Comparison of ENCODE assay signal across 1 cellular context in the genomic region with DNA sequence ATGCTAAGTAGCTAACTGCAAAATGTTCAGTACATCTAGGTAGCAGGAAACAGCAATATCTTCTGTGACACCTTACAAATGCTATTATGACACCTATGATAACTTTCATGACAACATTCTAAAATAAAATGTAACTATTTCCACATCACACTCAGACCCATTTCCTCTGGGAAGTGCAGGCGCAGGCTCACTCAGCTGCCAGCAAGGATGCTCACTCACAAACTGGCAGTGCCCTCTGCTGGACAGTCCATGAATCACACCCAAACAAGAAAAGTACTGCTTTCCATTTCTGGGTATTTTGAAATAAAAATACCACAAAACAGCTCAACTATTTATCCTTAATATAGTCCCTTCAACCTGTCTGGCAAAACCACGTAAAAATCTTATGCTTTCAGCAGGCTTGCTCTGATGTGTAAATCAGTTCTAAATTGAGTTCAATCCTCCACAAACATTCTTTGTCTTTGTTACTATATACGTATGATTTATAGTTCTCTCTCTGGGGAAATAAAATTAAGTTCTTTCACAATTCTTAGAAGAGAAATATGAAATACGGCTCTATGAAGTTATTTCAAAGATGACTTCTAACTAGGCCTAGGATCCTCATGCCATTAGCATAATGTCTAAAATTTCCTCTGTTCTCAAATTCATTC.
A peak's percentile ranks its signal among the peaks of the same experiment; 100 is the strongest.
TF ChIP-seq lines count a peak whose summit lies in the region.

No MANE protein-coding gene starts in this region.

TF ChIP-seq in HepG2, 621 proteins besides CTCF, POLR2A, EP300 and RAD21 (continued from another document):
- TF ChIP-seq, protein P1, sequence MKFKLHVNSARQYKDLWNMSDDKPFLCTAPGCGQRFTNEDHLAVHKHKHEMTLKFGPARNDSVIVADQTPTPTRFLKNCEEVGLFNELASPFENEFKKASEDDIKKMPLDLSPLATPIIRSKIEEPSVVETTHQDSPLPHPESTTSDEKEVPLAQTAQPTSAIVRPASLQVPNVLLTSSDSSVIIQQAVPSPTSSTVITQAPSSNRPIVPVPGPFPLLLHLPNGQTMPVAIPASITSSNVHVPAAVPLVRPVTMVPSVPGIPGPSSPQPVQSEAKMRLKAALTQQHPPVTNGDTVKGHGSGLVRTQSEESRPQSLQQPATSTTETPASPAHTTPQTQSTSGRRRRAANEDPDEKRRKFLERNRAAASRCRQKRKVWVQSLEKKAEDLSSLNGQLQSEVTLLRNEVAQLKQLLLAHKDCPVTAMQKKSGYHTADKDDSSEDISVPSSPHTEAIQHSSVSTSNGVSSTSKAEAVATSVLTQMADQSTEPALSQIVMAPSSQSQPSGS (CRISPR knock-in tag; IDR thresholded peaks at IDR 0.05): peak; percentile 38; the same call in 1 of the 2 replicates
- TF ChIP-seq KAT8 (CRISPR knock-in tag; IDR thresholded peaks at IDR 0.05): 0 out of 2 replicates have a peak, but pooled peaks have one; percentile 18
- TF ChIP-seq, protein P2, sequence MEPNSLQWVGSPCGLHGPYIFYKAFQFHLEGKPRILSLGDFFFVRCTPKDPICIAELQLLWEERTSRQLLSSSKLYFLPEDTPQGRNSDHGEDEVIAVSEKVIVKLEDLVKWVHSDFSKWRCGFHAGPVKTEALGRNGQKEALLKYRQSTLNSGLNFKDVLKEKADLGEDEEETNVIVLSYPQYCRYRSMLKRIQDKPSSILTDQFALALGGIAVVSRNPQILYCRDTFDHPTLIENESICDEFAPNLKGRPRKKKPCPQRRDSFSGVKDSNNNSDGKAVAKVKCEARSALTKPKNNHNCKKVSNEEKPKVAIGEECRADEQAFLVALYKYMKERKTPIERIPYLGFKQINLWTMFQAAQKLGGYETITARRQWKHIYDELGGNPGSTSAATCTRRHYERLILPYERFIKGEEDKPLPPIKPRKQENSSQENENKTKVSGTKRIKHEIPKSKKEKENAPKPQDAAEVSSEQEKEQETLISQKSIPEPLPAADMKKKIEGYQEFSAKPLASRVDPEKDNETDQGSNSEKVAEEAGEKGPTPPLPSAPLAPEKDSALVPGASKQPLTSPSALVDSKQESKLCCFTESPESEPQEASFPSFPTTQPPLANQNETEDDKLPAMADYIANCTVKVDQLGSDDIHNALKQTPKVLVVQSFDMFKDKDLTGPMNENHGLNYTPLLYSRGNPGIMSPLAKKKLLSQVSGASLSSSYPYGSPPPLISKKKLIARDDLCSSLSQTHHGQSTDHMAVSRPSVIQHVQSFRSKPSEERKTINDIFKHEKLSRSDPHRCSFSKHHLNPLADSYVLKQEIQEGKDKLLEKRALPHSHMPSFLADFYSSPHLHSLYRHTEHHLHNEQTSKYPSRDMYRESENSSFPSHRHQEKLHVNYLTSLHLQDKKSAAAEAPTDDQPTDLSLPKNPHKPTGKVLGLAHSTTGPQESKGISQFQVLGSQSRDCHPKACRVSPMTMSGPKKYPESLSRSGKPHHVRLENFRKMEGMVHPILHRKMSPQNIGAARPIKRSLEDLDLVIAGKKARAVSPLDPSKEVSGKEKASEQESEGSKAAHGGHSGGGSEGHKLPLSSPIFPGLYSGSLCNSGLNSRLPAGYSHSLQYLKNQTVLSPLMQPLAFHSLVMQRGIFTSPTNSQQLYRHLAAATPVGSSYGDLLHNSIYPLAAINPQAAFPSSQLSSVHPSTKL (CRISPR knock-in tag; IDR thresholded peaks at IDR 0.05): 0 out of 2 replicates have a peak, but pooled peaks have one; percentile 25
- no peak for TF ChIP-seq ZNF468 (CRISPR knock-in tag; IDR thresholded peaks at IDR 0.05)
- TF ChIP-seq, protein P3, sequence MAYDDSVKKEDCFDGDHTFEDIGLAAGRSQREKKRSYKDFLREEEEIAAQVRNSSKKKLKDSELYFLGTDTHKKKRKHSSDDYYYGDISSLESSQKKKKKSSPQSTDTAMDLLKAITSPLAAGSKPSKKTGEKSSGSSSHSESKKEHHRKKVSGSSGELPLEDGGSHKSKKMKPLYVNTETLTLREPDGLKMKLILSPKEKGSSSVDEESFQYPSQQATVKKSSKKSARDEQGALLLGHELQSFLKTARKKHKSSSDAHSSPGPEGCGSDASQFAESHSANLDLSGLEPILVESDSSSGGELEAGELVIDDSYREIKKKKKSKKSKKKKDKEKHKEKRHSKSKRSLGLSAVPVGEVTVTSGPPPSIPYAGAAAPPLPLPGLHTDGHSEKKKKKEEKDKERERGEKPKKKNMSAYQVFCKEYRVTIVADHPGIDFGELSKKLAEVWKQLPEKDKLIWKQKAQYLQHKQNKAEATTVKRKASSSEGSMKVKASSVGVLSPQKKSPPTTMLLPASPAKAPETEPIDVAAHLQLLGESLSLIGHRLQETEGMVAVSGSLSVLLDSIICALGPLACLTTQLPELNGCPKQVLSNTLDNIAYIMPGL (CRISPR knock-in tag; IDR thresholded peaks at IDR 0.05; ENCODE audit: borderline replicate concordance in 1 of 2, low read depth in 1 of 2): 0 out of 4 replicates have a peak, but pooled peaks of 1 of the 2 experiments have one; percentile 37
- TF ChIP-seq, protein P4, sequence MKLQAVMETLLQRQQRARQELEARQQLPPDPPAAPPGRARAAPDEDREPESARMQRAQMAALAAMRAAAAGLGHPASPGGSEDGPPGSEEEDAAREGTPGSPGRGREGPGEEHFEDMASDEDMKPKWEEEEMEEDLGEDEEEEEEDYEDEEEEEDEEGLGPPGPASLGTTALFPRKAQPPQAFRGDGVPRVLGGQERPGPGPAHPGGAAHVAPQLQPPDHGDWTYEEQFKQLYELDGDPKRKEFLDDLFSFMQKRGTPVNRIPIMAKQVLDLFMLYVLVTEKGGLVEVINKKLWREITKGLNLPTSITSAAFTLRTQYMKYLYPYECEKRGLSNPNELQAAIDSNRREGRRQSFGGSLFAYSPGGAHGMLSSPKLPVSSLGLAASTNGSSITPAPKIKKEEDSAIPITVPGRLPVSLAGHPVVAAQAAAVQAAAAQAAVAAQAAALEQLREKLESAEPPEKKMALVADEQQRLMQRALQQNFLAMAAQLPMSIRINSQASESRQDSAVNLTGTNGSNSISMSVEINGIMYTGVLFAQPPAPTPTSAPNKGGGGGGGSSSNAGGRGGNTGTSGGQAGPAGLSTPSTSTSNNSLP (IDR thresholded peaks at IDR 0.05; ENCODE audit: low read depth, low read length): 0 out of 2 replicates have a peak, but pooled peaks have one; percentile 16
- peak; percentile 25 for TF ChIP-seq TEAD3 (CRISPR knock-in tag; optimal IDR thresholded peaks at IDR 0.05; ENCODE audit: borderline replicate concordance)
- TF ChIP-seq, protein P5, sequence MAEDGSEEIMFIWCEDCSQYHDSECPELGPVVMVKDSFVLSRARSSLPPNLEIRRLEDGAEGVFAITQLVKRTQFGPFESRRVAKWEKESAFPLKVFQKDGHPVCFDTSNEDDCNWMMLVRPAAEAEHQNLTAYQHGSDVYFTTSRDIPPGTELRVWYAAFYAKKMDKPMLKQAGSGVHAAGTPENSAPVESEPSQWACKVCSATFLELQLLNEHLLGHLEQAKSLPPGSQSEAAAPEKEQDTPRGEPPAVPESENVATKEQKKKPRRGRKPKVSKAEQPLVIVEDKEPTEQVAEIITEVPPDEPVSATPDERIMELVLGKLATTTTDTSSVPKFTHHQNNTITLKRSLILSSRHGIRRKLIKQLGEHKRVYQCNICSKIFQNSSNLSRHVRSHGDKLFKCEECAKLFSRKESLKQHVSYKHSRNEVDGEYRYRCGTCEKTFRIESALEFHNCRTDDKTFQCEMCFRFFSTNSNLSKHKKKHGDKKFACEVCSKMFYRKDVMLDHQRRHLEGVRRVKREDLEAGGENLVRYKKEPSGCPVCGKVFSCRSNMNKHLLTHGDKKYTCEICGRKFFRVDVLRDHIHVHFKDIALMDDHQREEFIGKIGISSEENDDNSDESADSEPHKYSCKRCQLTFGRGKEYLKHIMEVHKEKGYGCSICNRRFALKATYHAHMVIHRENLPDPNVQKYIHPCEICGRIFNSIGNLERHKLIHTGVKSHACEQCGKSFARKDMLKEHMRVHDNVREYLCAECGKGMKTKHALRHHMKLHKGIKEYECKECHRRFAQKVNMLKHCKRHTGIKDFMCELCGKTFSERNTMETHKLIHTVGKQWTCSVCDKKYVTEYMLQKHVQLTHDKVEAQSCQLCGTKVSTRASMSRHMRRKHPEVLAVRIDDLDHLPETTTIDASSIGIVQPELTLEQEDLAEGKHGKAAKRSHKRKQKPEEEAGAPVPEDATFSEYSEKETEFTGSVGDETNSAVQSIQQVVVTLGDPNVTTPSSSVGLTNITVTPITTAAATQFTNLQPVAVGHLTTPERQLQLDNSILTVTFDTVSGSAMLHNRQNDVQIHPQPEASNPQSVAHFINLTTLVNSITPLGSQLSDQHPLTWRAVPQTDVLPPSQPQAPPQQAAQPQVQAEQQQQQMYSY (CRISPR knock-in tag; IDR thresholded peaks at IDR 0.05): no peak
- peak; percentile 40; the same call in 1 of the 2 replicates for TF ChIP-seq ZFP1 (CRISPR knock-in tag; IDR thresholded peaks at IDR 0.05)
- TF ChIP-seq, protein P6, sequence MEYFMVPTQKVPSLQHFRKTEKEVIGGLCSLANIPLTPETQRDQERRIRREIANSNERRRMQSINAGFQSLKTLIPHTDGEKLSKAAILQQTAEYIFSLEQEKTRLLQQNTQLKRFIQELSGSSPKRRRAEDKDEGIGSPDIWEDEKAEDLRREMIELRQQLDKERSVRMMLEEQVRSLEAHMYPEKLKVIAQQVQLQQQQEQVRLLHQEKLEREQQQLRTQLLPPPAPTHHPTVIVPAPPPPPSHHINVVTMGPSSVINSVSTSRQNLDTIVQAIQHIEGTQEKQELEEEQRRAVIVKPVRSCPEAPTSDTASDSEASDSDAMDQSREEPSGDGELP (IDR thresholded peaks at IDR 0.05; ENCODE audit: borderline replicate concordance, low read depth): peak; percentile 62; the same call in 1 of the 2 replicates
- TF ChIP-seq XRCC5 (optimal IDR thresholded peaks at IDR 0.05; ENCODE audit: low read length): peak; percentile 39
- TF ChIP-seq KLF16 (CRISPR knock-in tag; IDR thresholded peaks at IDR 0.05): 0 out of 4 replicates have a peak, but pooled peaks of 1 of the 2 experiments have one; percentile 26
- TF ChIP-seq, protein P7, sequence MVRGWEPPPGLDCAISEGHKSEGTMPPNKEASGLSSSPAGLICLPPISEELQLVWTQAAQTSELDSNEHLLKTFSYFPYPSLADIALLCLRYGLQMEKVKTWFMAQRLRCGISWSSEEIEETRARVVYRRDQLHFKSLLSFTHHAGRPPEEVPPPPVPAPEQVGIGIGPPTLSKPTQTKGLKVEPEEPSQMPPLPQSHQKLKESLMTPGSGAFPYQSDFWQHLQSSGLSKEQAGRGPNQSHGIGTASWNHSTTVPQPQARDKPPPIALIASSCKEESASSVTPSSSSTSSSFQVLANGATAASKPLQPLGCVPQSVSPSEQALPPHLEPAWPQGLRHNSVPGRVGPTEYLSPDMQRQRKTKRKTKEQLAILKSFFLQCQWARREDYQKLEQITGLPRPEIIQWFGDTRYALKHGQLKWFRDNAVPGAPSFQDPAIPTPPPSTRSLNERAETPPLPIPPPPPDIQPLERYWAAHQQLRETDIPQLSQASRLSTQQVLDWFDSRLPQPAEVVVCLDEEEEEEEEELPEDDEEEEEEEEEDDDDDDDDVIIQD (CRISPR knock-in tag; IDR thresholded peaks at IDR 0.05; ENCODE audit: low read depth): no peak
- TF ChIP-seq STAG1 (CRISPR knock-in tag; IDR thresholded peaks at IDR 0.05): peak; percentile 96
- no peak for TF ChIP-seq ETV5 (CRISPR knock-in tag; IDR thresholded peaks at IDR 0.05; ENCODE audit: borderline replicate concordance)
- TF ChIP-seq SOX6 (IDR thresholded peaks at IDR 0.05): no peak
- 0 out of 2 replicates have a peak, but pooled peaks have one; percentile 21 for TF ChIP-seq SOX6 (CRISPR knock-in tag; IDR thresholded peaks at IDR 0.05)
- peak; percentile 81 for TF ChIP-seq SMC3 (IDR thresholded peaks at IDR 0.05; ENCODE audit: low read length)
- TF ChIP-seq, protein P8, sequence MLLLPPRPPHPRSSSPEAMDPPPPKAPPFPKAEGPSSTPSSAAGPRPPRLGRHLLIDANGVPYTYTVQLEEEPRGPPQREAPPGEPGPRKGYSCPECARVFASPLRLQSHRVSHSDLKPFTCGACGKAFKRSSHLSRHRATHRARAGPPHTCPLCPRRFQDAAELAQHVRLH (CRISPR knock-in tag; IDR thresholded peaks at IDR 0.05; ENCODE audit: borderline replicate concordance, low read depth): 0 out of 2 replicates have a peak, but pooled peaks have one; percentile 38
- TF ChIP-seq KDM2A (CRISPR knock-in tag; IDR thresholded peaks at IDR 0.05; ENCODE audit: borderline replicate concordance, low read depth): 0 out of 2 replicates have a peak, but pooled peaks have one; percentile 23
TF ChIP-seq in HepG2: peak in this region for 18.
